In genomic region chr4:157012781-157013180, GRCh38 we compare ENCODE assay signal across 15 cellular contexts. TPM values are rescaled to one million over a fixed set of nuclear protein-coding genes. Genes with fewer than 3 reads are reported as not detected.
A peak's percentile ranks its signal among the peaks of the same experiment; 100 is the strongest.
DNase-seq lines count a peak whose midpoint lies in the region; ATAC-seq and TF ChIP-seq lines count a peak whose summit lies in the region.
"Had no signal": no experiment of that assay in that cellular context is flagged by ENCODE, and none has a peak within 500 bp of the region (broad histone marks: within the 10 kb centered on the region; RNA-seq: fewer than 3 reads in every experiment).

No MANE protein-coding gene starts in this region.

- H4K91ac ChIP-seq in trophoblast cell (ENCODE audit: low read depth, low read length): no peak overlapping the region

- H4K8ac ChIP-seq in trophoblast cell (ENCODE audit: low read depth, low read length): no peak overlapping the region

- no peak overlapping the region for H3K18ac ChIP-seq in trophoblast cell (ENCODE audit: low read length)

- CTCF ChIA-PET in RWPE1 (lab: Yijun Ruan, JAX): interaction anchor here (1.3 kb wide), 1 partner anchor 33 kb away, joined by 3 read pairs; no protein-coding TSS in a partner anchor

- H3K4me1 ChIP-seq in trophoblast cell (ENCODE audit: control insufficient read depth in 1 of 2, insufficient read depth in 2 of 2, low read length in 2 of 2): peaks cover 2 to 5% of the 10 kb centered on the region in 2 experiments
- H3K4me1 ChIP-seq: neural progenitor cell had no signal

- H3K9ac ChIP-seq in trophoblast cell (ENCODE audit: low read length): no peak overlapping the region
- H3K9ac ChIP-seq: neural progenitor cell had no signal

- no peak overlapping the region for H3K27ac ChIP-seq in RWPE1
- no peak overlapping the region for H3K27ac ChIP-seq in trophoblast cell (ENCODE audit: low read depth, low read length)
- H3K27ac ChIP-seq: neural progenitor cell had no signal

- no peak overlapping the region for H3K4ac ChIP-seq in trophoblast cell (ENCODE audit: low read depth, low read length)

- H2BK12ac ChIP-seq in trophoblast cell (ENCODE audit: low read length): no peak overlapping the region

- ATAC-seq in GM18867 (IDR thresholded peaks at IDR 0.05; ENCODE audit: unreplicated experiment): no peak
- ATAC-seq: Panc1, right cardiac atrium had no signal

- POLR2A ChIA-PET in RWPE1 (lab: Yijun Ruan, JAX; ENCODE audit: low non-redundant PET): no interaction called here

- H2AK5ac ChIP-seq in trophoblast cell (ENCODE audit: low read length): no peak overlapping the region

- H3K27me3 ChIP-seq in trophoblast cell (ENCODE audit: insufficient read depth, low read length): no peaks in the 10 kb centered on the region
- H3K27me3 ChIP-seq: neural progenitor cell had no signal

- peak; percentile 87 for DNase-seq in EH (ENCODE audit: low read depth)
- DNase-seq in RWPE1 (ENCODE audit: low spot score): peak; percentile 0
- DNase-seq in fibroblast of peridontal ligament (ENCODE audit: extremely low read depth): peak; percentile 41
- DNase-seq in trophoblast cell: peak; percentile 69 to 99
- no peak for DNase-seq in activated effector memory CD4-positive, alpha-beta T cell treated with Interleukin-2 at 50 U/mL for 16 hours
- DNase-seq in HPDE6-E6E7 (ENCODE audit: extremely low spot score): no peak
- no peak for DNase-seq in H4 (ENCODE audit: low spot score)
- DNase-seq: activated CD4-positive, alpha-beta memory T cell treated with anti-CD3 and anti-CD28 coated beads, Interleukin-2, amount 10 ng/mL, durations not matched to agents 7 days and 5 days; cortex of kidney; NCI-H748 treated with DMSO at 0.1 percent for 48 hours; right cardiac atrium had no signal

- H3K79me2 ChIP-seq in trophoblast cell (ENCODE audit: control insufficient read depth, insufficient read depth, low read length, poor library complexity): peaks cover 1% of the 10 kb centered on the region

- peaks cover 1% of the 10 kb centered on the region for H3K79me1 ChIP-seq in trophoblast cell (ENCODE audit: low read length)

- no peaks in the 10 kb centered on the region for H3K9me3 ChIP-seq in trophoblast cell (ENCODE audit: insufficient read depth, low read depth, low read length)

- H2BK120ac ChIP-seq in trophoblast cell (ENCODE audit: insufficient read depth, low read length, poor library complexity): no peak overlapping the region

- H3K23ac ChIP-seq in trophoblast cell (ENCODE audit: low read length): no peak overlapping the region

- no peak overlapping the region for H4K12ac ChIP-seq in trophoblast cell (ENCODE audit: low read depth, low read length)

- no CpG with 5 or more reads among the region's 2 CpGs for WGBS in trophoblast cell (ENCODE audit: extremely low coverage, insufficient coverage, insufficient read length)

- H3K4me3 ChIP-seq in trophoblast cell (ENCODE audit: low read depth, low read length): no peak overlapping the region
- H3K4me3 ChIP-seq: neural progenitor cell had no signal

- H2AFZ ChIP-seq in trophoblast cell (ENCODE audit: insufficient read depth, low read length, poor library complexity): no peak overlapping the region
- H2AFZ ChIP-seq: neural progenitor cell had no signal

- H3K14ac ChIP-seq in trophoblast cell (ENCODE audit: low read length): no peak overlapping the region

- no peak for TF ChIP-seq CTCF in RWPE1 (conservative IDR thresholded peaks at IDR 0.05; ENCODE audit: low read depth)

- H3K36me3 ChIP-seq in trophoblast cell (ENCODE audit: control insufficient read depth in 1 of 2, insufficient read depth in 2 of 2, low read length in 2 of 2): no peaks in the 10 kb centered on the region
- H3K36me3 ChIP-seq: neural progenitor cell had no signal

- peak overlapping the region; percentile 76 for H2BK5ac ChIP-seq in trophoblast cell (ENCODE audit: low read depth, low read length, poor library complexity)

- no peak overlapping the region for H3K4me2 ChIP-seq in trophoblast cell (ENCODE audit: low read length)
- H3K4me2 ChIP-seq: neural progenitor cell had no signal

RNA-seq across cellular contexts. Expression of gene PDGFC, which starts 41.2 kb away (rescaled TPM):
- 13.8 TPM in 2 replicates for polyA plus RNA-seq in trophoblast cell (2013)
- 21.7 and 22.5 TPM in 2 replicates for total RNA-seq in H4 (2014; rRNA removed; shearing (Covaris generic))
- total RNA-seq: activated CD4-positive, alpha-beta memory T cell treated with anti-CD3 and anti-CD28 coated beads, Interleukin-2, amount 10 ng/mL, durations not matched to agents 7 days and 5 days had no signal
- polyA plus RNA-seq: IgD-negative memory B cell had no signal

Comparison
In these comparisons a context has a peak if more than half of its experiments do, and no peak if none do; other contexts are left out.
1. DNase-seq: peak in EH (single experiment), RWPE1 (single experiment), fibroblast of peridontal ligament (single experiment) and trophoblast cell (2 of 2); none in activated effector memory CD4-positive, alpha-beta T cell treated with Interleukin-2 at 50 U/mL for 16 hours (single experiment), HPDE6-E6E7 (single experiment) and H4 (single experiment).